In genomic region chrX:14003876-14004425, GRCh38 we compare ENCODE assay signal across 14 cellular contexts.
"Had no signal": no experiment of that assay in that cellular context is flagged by ENCODE, and none has a peak within 500 bp of the region (broad histone marks: within the 10 kb centered on the region; RNA-seq: fewer than 3 reads in every experiment).

No MANE protein-coding gene starts in this region.

- H3K27me3 Mint-ChIP-seq: naive B cell had no signal

- ATAC-seq: left colon; left ventricle myocardium superior; right lobe of liver; stimulated activated naive B cell treated with anti-CD40 and anti-IgM and Interleukin-4, amounts not matched to agents 10 μg/mL and 1 μg/mL and 100 μg/mL, for 72 hours had no signal

- H3K4me1 Mint-ChIP-seq: naive B cell; nephron; stimulated activated naive B cell treated with anti-CD40 and anti-IgM and Interleukin-4, amounts not matched to agents 10 μg/mL and 1 μg/mL and 100 μg/mL, for 72 hours had no signal

- H3K27ac Mint-ChIP-seq: naive B cell; nephron; stimulated activated naive B cell treated with anti-CD40 and anti-IgM and Interleukin-4, amounts not matched to agents 10 μg/mL and 1 μg/mL and 100 μg/mL, for 72 hours had no signal

- DNase-seq: effector CD8-positive, alpha-beta T cell; foreskin melanocyte; head of caudate nucleus; left colon; left ventricle myocardium superior; mesendoderm; naive B cell; occipital lobe; retina; right lobe of liver; stimulated activated CD4-positive, alpha-beta T cell treated with anti-CD3 and anti-CD28 coated beads, Interleukin-4, amount 100 ng/mL, for 24 hours; stimulated activated naive B cell treated with anti-CD40 and anti-IgM and Interleukin-4, amounts not matched to agents 10 μg/mL and 1 μg/mL and 100 μg/mL, for 72 hours; trophoblast cell had no signal

- H3K4me3 Mint-ChIP-seq: naive B cell; nephron; stimulated activated naive B cell treated with anti-CD40 and anti-IgM and Interleukin-4, amounts not matched to agents 10 μg/mL and 1 μg/mL and 100 μg/mL, for 72 hours had no signal
